In the genomic region with DNA sequence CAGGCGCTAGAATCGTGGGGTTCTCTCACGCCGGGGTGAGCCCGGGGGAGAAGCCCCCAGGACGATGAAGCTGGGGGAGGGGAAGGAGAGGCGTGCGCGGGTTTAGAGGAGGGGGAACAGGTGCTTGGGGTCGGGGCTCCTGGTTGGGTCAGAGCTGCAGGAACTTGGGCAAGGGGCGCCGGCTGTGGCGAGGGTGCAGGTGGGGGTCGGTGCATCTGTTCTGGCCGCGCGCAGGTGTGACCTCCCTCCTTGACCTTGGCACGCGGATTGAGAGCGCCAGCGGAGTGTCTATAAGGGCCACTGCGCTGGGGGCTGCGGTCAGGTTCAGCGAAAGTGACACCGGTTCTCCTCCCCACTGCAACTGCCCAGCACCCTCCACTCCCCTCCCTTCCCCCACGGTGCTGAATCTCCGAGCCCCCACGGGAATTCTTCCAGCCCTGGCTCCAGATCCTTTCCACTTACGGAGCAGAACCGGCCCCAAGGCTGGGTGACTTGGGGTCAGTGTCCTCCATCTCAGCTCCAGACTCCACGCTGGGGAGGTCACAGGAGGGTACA, we compare ENCODE assay signal across 1 cellular context.
A peak's percentile ranks its signal among the peaks of the same experiment; 100 is the strongest.
TF ChIP-seq lines count a peak whose summit lies in the region.

No MANE protein-coding gene starts in this region.

TF ChIP-seq in HepG2, 621 proteins besides CTCF, POLR2A, EP300 and RAD21 (continues in another document):
- TF ChIP-seq, protein P1, sequence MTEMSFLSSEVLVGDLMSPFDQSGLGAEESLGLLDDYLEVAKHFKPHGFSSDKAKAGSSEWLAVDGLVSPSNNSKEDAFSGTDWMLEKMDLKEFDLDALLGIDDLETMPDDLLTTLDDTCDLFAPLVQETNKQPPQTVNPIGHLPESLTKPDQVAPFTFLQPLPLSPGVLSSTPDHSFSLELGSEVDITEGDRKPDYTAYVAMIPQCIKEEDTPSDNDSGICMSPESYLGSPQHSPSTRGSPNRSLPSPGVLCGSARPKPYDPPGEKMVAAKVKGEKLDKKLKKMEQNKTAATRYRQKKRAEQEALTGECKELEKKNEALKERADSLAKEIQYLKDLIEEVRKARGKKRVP (CRISPR knock-in tag; IDR thresholded peaks at IDR 0.05), result no peak
- no peak for TF ChIP-seq CAMTA2 (CRISPR knock-in tag; IDR thresholded peaks at IDR 0.05; ENCODE audit: borderline replicate concordance)
- TF ChIP-seq, protein P2, sequence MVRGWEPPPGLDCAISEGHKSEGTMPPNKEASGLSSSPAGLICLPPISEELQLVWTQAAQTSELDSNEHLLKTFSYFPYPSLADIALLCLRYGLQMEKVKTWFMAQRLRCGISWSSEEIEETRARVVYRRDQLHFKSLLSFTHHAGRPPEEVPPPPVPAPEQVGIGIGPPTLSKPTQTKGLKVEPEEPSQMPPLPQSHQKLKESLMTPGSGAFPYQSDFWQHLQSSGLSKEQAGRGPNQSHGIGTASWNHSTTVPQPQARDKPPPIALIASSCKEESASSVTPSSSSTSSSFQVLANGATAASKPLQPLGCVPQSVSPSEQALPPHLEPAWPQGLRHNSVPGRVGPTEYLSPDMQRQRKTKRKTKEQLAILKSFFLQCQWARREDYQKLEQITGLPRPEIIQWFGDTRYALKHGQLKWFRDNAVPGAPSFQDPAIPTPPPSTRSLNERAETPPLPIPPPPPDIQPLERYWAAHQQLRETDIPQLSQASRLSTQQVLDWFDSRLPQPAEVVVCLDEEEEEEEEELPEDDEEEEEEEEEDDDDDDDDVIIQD (CRISPR knock-in tag; IDR thresholded peaks at IDR 0.05; ENCODE audit: low read depth), result no peak
- 0 out of 2 replicates have a peak, but pooled peaks have one; percentile 54 for TF ChIP-seq ZNF709 (CRISPR knock-in tag; IDR thresholded peaks at IDR 0.05)
- no peak for TF ChIP-seq ADNP (CRISPR knock-in tag; IDR thresholded peaks at IDR 0.05)
- TF ChIP-seq STAG1 (CRISPR knock-in tag; IDR thresholded peaks at IDR 0.05), result no peak
- no peak for TF ChIP-seq ZNF367 (CRISPR knock-in tag; IDR thresholded peaks at IDR 0.05; ENCODE audit: borderline replicate concordance)
- no peak for TF ChIP-seq HDAC6 (IDR thresholded peaks at IDR 0.05; ENCODE audit: low read depth, low read length)
- TF ChIP-seq, protein P3, sequence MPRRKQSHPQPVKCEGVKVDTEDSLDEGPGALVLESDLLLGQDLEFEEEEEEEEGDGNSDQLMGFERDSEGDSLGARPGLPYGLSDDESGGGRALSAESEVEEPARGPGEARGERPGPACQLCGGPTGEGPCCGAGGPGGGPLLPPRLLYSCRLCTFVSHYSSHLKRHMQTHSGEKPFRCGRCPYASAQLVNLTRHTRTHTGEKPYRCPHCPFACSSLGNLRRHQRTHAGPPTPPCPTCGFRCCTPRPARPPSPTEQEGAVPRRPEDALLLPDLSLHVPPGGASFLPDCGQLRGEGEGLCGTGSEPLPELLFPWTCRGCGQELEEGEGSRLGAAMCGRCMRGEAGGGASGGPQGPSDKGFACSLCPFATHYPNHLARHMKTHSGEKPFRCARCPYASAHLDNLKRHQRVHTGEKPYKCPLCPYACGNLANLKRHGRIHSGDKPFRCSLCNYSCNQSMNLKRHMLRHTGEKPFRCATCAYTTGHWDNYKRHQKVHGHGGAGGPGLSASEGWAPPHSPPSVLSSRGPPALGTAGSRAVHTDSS (CRISPR knock-in tag; conservative IDR thresholded peaks at IDR 0.05), result no peak
- no peak; the same call in 1 of the 2 replicates for TF ChIP-seq KDM2A (CRISPR knock-in tag; IDR thresholded peaks at IDR 0.05; ENCODE audit: borderline replicate concordance, low read depth)
- 0 out of 2 replicates have a peak, but pooled peaks have one; percentile 10 for TF ChIP-seq ARID2 (CRISPR knock-in tag; IDR thresholded peaks at IDR 0.05; ENCODE audit: borderline replicate concordance)
- TF ChIP-seq NR2F6 (IDR thresholded peaks at IDR 0.05), result peak; percentile 39; the same call in 1 of the 2 replicates
- peak; percentile 63; the same call in 1 of the 2 replicates for TF ChIP-seq NR2F6 (CRISPR knock-in tag; IDR thresholded peaks at IDR 0.05)
- no peak for TF ChIP-seq MED1 (CRISPR knock-in tag; IDR thresholded peaks at IDR 0.05)
- TF ChIP-seq, protein P4, sequence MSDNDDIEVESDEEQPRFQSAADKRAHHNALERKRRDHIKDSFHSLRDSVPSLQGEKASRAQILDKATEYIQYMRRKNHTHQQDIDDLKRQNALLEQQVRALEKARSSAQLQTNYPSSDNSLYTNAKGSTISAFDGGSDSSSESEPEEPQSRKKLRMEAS (IDR thresholded peaks at IDR 0.05), result peak; percentile 37
- TF ChIP-seq KLF13 (CRISPR knock-in tag; IDR thresholded peaks at IDR 0.05), result no peak
- TF ChIP-seq ZNF230 (CRISPR knock-in tag; IDR thresholded peaks at IDR 0.05), result no peak
- TF ChIP-seq, protein P5, sequence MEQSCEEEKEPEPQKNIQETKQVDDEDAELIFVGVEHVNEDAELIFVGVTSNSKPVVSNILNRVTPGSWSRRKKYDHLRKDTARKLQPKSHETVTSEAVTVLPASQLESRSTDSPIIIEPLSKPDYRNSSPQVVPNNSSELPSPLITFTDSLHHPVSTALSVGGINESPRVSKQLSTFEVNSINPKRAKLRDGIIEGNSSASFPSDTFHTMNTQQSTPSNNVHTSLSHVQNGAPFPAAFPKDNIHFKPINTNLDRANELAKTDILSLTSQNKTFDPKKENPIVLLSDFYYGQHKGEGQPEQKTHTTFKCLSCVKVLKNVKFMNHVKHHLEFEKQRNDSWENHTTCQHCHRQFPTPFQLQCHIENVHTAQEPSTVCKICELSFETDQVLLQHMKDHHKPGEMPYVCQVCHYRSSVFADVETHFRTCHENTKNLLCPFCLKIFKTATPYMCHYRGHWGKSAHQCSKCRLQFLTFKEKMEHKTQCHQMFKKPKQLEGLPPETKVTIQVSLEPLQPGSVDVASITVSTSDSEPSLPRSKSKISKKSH (CRISPR knock-in tag; IDR thresholded peaks at IDR 0.05; ENCODE audit: borderline replicate concordance), result peak; percentile 69; the same call in 1 of the 2 replicates
- TF ChIP-seq ZBTB7B (CRISPR knock-in tag; IDR thresholded peaks at IDR 0.05), result peak; percentile 22; the same call in 1 of the 2 replicates
- TF ChIP-seq ZNF101 (CRISPR knock-in tag; IDR thresholded peaks at IDR 0.05; ENCODE audit: borderline replicate concordance, low read depth), result no peak
- TF ChIP-seq ARNTL (CRISPR knock-in tag; IDR thresholded peaks at IDR 0.05), result no peak
- TF ChIP-seq ZFP1 (CRISPR knock-in tag; IDR thresholded peaks at IDR 0.05), result no peak
- TF ChIP-seq HNRNPLL (IDR thresholded peaks at IDR 0.05; ENCODE audit: low read depth, low read length, poor library complexity, severe bottlenecking), result peak; percentile 14
- no peak for TF ChIP-seq CHD4 (IDR thresholded peaks at IDR 0.05; ENCODE audit: borderline replicate concordance, low read length)
- no peak for TF ChIP-seq ZNF660 (CRISPR knock-in tag; IDR thresholded peaks at IDR 0.05; ENCODE audit: borderline replicate concordance, low read depth)
- TF ChIP-seq NFE2 (CRISPR knock-in tag; IDR thresholded peaks at IDR 0.05), result no peak
- 0 out of 2 replicates have a peak, but pooled peaks have one; percentile 80 for TF ChIP-seq ZSCAN29 (CRISPR knock-in tag; conservative IDR thresholded peaks at IDR 0.05)
- TF ChIP-seq KMT2A (CRISPR knock-in tag; IDR thresholded peaks at IDR 0.05), result no peak
- TF ChIP-seq PAF1 (CRISPR knock-in tag; IDR thresholded peaks at IDR 0.05), result no peak
- TF ChIP-seq ZSCAN30 (CRISPR knock-in tag; IDR thresholded peaks at IDR 0.05), result no peak
- TF ChIP-seq, protein P6, sequence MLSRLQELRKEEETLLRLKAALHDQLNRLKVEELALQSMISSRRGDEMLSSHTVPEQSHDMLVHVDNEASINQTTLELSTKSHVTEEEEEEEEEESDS (CRISPR knock-in tag; IDR thresholded peaks at IDR 0.05; ENCODE audit: borderline replicate concordance), result no peak
- TF ChIP-seq, protein P7, sequence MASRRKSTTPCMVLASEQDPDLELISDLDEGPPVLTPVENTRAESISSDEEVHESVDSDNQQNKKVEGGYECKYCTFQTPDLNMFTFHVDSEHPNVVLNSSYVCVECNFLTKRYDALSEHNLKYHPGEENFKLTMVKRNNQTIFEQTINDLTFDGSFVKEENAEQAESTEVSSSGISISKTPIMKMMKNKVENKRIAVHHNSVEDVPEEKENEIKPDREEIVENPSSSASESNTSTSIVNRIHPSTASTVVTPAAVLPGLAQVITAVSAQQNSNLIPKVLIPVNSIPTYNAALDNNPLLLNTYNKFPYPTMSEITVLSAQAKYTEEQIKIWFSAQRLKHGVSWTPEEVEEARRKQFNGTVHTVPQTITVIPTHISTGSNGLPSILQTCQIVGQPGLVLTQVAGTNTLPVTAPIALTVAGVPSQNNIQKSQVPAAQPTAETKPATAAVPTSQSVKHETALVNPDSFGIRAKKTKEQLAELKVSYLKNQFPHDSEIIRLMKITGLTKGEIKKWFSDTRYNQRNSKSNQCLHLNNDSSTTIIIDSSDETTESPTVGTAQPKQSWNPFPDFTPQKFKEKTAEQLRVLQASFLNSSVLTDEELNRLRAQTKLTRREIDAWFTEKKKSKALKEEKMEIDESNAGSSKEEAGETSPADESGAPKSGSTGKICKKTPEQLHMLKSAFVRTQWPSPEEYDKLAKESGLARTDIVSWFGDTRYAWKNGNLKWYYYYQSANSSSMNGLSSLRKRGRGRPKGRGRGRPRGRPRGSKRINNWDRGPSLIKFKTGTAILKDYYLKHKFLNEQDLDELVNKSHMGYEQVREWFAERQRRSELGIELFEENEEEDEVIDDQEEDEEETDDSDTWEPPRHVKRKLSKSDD (CRISPR knock-in tag; IDR thresholded peaks at IDR 0.05; ENCODE audit: low read depth), result no peak
- TF ChIP-seq ZNF850 (CRISPR knock-in tag; conservative IDR thresholded peaks at IDR 0.05), result no peak
- no peak for TF ChIP-seq SP4 (CRISPR knock-in tag; IDR thresholded peaks at IDR 0.05)
- no peak for TF ChIP-seq RBFOX2 (IDR thresholded peaks at IDR 0.05; ENCODE audit: low read depth, low read length)
- no peak for TF ChIP-seq SNRNP70 (IDR thresholded peaks at IDR 0.05; ENCODE audit: low read depth, low read length)
- TF ChIP-seq, protein P8, sequence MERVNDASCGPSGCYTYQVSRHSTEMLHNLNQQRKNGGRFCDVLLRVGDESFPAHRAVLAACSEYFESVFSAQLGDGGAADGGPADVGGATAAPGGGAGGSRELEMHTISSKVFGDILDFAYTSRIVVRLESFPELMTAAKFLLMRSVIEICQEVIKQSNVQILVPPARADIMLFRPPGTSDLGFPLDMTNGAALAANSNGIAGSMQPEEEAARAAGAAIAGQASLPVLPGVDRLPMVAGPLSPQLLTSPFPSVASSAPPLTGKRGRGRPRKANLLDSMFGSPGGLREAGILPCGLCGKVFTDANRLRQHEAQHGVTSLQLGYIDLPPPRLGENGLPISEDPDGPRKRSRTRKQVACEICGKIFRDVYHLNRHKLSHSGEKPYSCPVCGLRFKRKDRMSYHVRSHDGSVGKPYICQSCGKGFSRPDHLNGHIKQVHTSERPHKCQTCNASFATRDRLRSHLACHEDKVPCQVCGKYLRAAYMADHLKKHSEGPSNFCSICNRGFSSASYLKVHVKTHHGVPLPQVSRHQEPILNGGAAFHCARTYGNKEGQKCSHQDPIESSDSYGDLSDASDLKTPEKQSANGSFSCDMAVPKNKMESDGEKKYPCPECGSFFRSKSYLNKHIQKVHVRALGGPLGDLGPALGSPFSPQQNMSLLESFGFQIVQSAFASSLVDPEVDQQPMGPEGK (CRISPR knock-in tag; IDR thresholded peaks at IDR 0.05), result peak; percentile 19; the same call in 1 of the 2 replicates
- TF ChIP-seq, protein P9, sequence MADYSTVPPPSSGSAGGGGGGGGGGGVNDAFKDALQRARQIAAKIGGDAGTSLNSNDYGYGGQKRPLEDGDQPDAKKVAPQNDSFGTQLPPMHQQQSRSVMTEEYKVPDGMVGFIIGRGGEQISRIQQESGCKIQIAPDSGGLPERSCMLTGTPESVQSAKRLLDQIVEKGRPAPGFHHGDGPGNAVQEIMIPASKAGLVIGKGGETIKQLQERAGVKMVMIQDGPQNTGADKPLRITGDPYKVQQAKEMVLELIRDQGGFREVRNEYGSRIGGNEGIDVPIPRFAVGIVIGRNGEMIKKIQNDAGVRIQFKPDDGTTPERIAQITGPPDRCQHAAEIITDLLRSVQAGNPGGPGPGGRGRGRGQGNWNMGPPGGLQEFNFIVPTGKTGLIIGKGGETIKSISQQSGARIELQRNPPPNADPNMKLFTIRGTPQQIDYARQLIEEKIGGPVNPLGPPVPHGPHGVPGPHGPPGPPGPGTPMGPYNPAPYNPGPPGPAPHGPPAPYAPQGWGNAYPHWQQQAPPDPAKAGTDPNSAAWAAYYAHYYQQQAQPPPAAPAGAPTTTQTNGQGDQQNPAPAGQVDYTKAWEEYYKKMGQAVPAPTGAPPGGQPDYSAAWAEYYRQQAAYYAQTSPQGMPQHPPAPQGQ (CRISPR knock-in tag; IDR thresholded peaks at IDR 0.05; ENCODE audit: borderline replicate concordance), result no peak
- TF ChIP-seq ZNF317 (CRISPR knock-in tag; IDR thresholded peaks at IDR 0.05), result no peak
- no peak for TF ChIP-seq KLF9 (CRISPR knock-in tag; IDR thresholded peaks at IDR 0.05; ENCODE audit: low read depth)
- TF ChIP-seq BHLHE40 (IDR thresholded peaks at IDR 0.05; ENCODE audit: low read length), result no peak
- TF ChIP-seq ZFP82 (CRISPR knock-in tag; IDR thresholded peaks at IDR 0.05; ENCODE audit: borderline replicate concordance), result no peak
- TF ChIP-seq, protein P10, sequence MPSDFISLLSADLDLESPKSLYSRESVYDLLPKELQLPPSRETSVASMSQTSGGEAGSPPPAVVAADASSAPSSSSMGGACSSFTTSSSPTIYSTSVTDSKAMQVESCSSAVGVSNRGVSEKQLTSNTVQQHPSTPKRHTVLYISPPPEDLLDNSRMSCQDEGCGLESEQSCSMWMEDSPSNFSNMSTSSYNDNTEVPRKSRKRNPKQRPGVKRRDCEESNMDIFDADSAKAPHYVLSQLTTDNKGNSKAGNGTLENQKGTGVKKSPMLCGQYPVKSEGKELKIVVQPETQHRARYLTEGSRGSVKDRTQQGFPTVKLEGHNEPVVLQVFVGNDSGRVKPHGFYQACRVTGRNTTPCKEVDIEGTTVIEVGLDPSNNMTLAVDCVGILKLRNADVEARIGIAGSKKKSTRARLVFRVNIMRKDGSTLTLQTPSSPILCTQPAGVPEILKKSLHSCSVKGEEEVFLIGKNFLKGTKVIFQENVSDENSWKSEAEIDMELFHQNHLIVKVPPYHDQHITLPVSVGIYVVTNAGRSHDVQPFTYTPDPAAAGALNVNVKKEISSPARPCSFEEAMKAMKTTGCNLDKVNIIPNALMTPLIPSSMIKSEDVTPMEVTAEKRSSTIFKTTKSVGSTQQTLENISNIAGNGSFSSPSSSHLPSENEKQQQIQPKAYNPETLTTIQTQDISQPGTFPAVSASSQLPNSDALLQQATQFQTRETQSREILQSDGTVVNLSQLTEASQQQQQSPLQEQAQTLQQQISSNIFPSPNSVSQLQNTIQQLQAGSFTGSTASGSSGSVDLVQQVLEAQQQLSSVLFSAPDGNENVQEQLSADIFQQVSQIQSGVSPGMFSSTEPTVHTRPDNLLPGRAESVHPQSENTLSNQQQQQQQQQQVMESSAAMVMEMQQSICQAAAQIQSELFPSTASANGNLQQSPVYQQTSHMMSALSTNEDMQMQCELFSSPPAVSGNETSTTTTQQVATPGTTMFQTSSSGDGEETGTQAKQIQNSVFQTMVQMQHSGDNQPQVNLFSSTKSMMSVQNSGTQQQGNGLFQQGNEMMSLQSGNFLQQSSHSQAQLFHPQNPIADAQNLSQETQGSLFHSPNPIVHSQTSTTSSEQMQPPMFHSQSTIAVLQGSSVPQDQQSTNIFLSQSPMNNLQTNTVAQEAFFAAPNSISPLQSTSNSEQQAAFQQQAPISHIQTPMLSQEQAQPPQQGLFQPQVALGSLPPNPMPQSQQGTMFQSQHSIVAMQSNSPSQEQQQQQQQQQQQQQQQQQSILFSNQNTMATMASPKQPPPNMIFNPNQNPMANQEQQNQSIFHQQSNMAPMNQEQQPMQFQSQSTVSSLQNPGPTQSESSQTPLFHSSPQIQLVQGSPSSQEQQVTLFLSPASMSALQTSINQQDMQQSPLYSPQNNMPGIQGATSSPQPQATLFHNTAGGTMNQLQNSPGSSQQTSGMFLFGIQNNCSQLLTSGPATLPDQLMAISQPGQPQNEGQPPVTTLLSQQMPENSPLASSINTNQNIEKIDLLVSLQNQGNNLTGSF (CRISPR knock-in tag; IDR thresholded peaks at IDR 0.05), result no peak
- no peak for TF ChIP-seq MED13 (CRISPR knock-in tag; IDR thresholded peaks at IDR 0.05)
- 0 out of 2 replicates have a peak, but pooled peaks have one; percentile 4 for TF ChIP-seq TMF1 (CRISPR knock-in tag; IDR thresholded peaks at IDR 0.05; ENCODE audit: low read depth)
